ENCODE assay signal across 11 cellular contexts in genomic region chr12:108833355-108833733, GRCh38. TPM values are rescaled to one million over a fixed set of nuclear protein-coding genes. Genes with fewer than 3 reads are reported as not detected.
A peak's percentile ranks its signal among the peaks of the same experiment; 100 is the strongest.
DNase-seq lines count a peak whose midpoint lies in the region; ATAC-seq and TF ChIP-seq lines count a peak whose summit lies in the region.
"Had no signal": no experiment of that assay in that cellular context is flagged by ENCODE, and none has a peak within 500 bp of the region (broad histone marks: within the 10 kb centered on the region; RNA-seq: fewer than 3 reads in every experiment).

No MANE protein-coding gene starts in this region.

- peaks cover 66 to 70% of the 10 kb centered on the region in 2 donors for H3K4me1 ChIP-seq in gastrocnemius medialis

- H3K27ac Mint-ChIP-seq in CD14-positive monocyte = peak overlapping the region in 1 of 7 donors; percentile 42

- TF ChIP-seq POLR2A in gastrocnemius medialis (IDR thresholded peaks at IDR 0.05) = peak; percentile 11 to 29

- in situ Hi-C loops in gastrocnemius medialis (cut with MboI; ENCODE audit: low sequenced_read_pairs in 4 of 4) = no loop called here

- H3K4me3 ChIP-seq in gastrocnemius medialis = peak overlapping the region in 1 of 4 donors; percentile 0
- H3K4me3 ChIP-seq: GM12878 had no signal

- peaks cover 21% of the 10 kb centered on the region for H3K4me1 Mint-ChIP-seq in CD14-positive monocyte

- peaks cover 81 to 87% of the 10 kb centered on the region in 2 donors for H3K36me3 Mint-ChIP-seq in CD14-positive monocyte

- no peaks in the 10 kb centered on the region for H3K9me3 Mint-ChIP-seq in CD14-positive monocyte

- H3K4me3 Mint-ChIP-seq in CD14-positive monocyte = no peak overlapping the region

- DNase-seq in GM03348 (ENCODE audit: low spot score) (peak; percentile 72), left cardiac atrium (peak; percentile 67), gastrocnemius medialis (peak in 1 of 2 donors; percentile 54), CD14-positive monocyte (ENCODE audit: low spot score) (no peak), HEK293T (ENCODE audit: extremely low spot score) (no peak), DMS79 treated with DMSO at 0.1 percent for 48 hours (lab: John Stamatoyannopoulos, UW) (no peak), COLO829 (ENCODE audit: low spot score) (no peak)

- H3K9me3 ChIP-seq in gastrocnemius medialis = no peaks in the 10 kb centered on the region

- no peaks in the 10 kb centered on the region for H3K27me3 Mint-ChIP-seq in CD14-positive monocyte (ENCODE audit: low read depth in 3 of 3)

- POLR2A ChIA-PET in HEK293T (lab: Yijun Ruan, JAX) = interaction anchor here (1.1 kb wide), 1 partner anchor 25 kb away, joined by 3 read pairs; no protein-coding TSS in a partner anchor

- TF ChIP-seq CTCF in gastrocnemius medialis (IDR thresholded peaks at IDR 0.05 in 4 of 5, conservative IDR thresholded peaks at IDR 0.05 in 1 of 5) (no peak), CD14-positive monocyte (IDR thresholded peaks at IDR 0.05) (no peak)

- CTCF ChIA-PET in HEK293T (lab: Yijun Ruan, JAX) = no interaction called here

- 49 to 65% (median 54%) methylated on average over 9 of the region's 9 CpGs for WGBS in adipose tissue, 3 donors

- H3K27me3 ChIP-seq in gastrocnemius medialis = no peaks in the 10 kb centered on the region

- peak; percentile 31 to 79 for ATAC-seq in left cardiac atrium
- peak in 1 of 2 donors; percentile 22 for ATAC-seq in gastrocnemius medialis
- ATAC-seq: activated CD4-positive, CD25-positive, alpha-beta regulatory T cell treated with anti-CD3 and anti-CD28 coated beads, Interleukin-2, amount 50 U/mL, for 24 hours; GM12878 had no signal

- H3K27ac ChIP-seq in adipose tissue (ENCODE audit: low read depth, low read length) (peak overlapping the region; percentile 71), gastrocnemius medialis (peak overlapping the region; percentile 80 to 98 (median 82))
- H3K27ac ChIP-seq: KMS-11 had no signal

- intact Hi-C loops in left cardiac atrium (cut with DNase I) = no loop called here
- intact Hi-C loops in gastrocnemius medialis (cut with DNase I; ENCODE audit: low total_unique reads) = no loop called here
- intact Hi-C loops in CD14-positive monocyte (cut with micrococcal nuclease) = no loop called here

- H3K36me3 ChIP-seq in gastrocnemius medialis = peaks cover 0 to 29% of the 10 kb centered on the region in 2 donors

TF ChIP-seq in HEK293T, 16 proteins besides CTCF, POLR2A, EP300 and RAD21:
- no peak for TF ChIP-seq NFRKB (IDR thresholded peaks at IDR 0.05)
- TF ChIP-seq HDGF (IDR thresholded peaks at IDR 0.05; ENCODE audit: borderline replicate concordance) = no peak
- TF ChIP-seq L3MBTL2 (conservative IDR thresholded peaks at IDR 0.05) = no peak
- TF ChIP-seq BHLHE40 (IDR thresholded peaks at IDR 0.05; ENCODE audit: borderline replicate concordance) = no peak
- no peak for TF ChIP-seq ELF4 (IDR thresholded peaks at IDR 0.05)
- no peak for TF ChIP-seq ARNT (IDR thresholded peaks at IDR 0.05)
- no peak for TF ChIP-seq LEF1 (IDR thresholded peaks at IDR 0.05; ENCODE audit: borderline replicate concordance)
- no peak for TF ChIP-seq SUZ12 (IDR thresholded peaks at IDR 0.05)
- TF ChIP-seq FOXK2 (IDR thresholded peaks at IDR 0.05) = no peak
- no peak for TF ChIP-seq SP1 (IDR thresholded peaks at IDR 0.05)
- no peak for TF ChIP-seq FOXM1 (IDR thresholded peaks at IDR 0.05; ENCODE audit: borderline replicate concordance)
- TF ChIP-seq PKNOX1 (IDR thresholded peaks at IDR 0.05) = no peak
- TF ChIP-seq ZNF384 (IDR thresholded peaks at IDR 0.05) = no peak
- TF ChIP-seq FOXA1 (IDR thresholded peaks at IDR 0.05) = no peak

RNA-seq across cellular contexts. Expression of gene SSH1, which starts 24.0 kb away (rescaled TPM):
- polyA plus RNA-seq in adipose tissue = 10 to 100 TPM in 1 of 3 donors, 1 to 10 TPM in 2; 2.8 to 11.2 (median 9.4) TPM
- total RNA-seq in left cardiac atrium = 10 to 100 TPM; 30.4 to 46.0 TPM
- 10 to 100 TPM; 19.6 to 33.6 (median 22.8) TPM for total RNA-seq in gastrocnemius medialis
- polyA plus RNA-seq in CD14-positive monocyte = 1 to 10 TPM; 5.2 to 8.7 TPM

RNA-seq across cellular contexts. Expression of gene DAO, which starts 46.5 kb away (rescaled TPM):
- not detected for polyA plus RNA-seq in adipose tissue
- not detected for total RNA-seq in left cardiac atrium
- not detected for total RNA-seq in gastrocnemius medialis
- not detected for polyA plus RNA-seq in CD14-positive monocyte
- total RNA-seq: GM12878 had no signal

Comparison
In these comparisons a context has a peak if more than half of its experiments do, and no peak if none do; other contexts are left out.
1. DNase-seq: peak in GM03348 (single experiment) and left cardiac atrium (single experiment); none in CD14-positive monocyte (single experiment), HEK293T (single experiment), DMS79 treated with DMSO at 0.1 percent for 48 hours (single experiment) and COLO829 (single experiment).